Comparison of ENCODE assay signal across 29 cellular contexts in the genomic region with DNA sequence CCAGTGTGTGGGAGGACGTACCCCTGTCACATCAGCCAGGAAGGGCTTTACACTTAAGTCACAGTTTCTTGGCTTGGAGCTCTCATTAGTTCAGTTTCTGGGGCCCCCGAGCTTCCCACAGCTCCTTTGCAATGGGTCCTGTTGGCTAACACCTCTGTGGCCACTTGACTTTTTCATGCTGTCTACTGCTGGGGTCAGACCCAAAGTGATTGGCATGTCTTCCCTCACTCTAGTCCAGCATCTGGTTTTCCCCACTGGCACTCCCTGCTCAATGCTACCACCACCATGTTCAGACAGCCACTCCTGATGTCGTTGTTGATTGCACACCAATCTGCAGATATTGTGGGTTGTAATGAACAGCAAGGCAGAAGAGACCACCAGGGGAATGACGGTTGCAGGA.
"Had no signal": no experiment of that assay in that cellular context is flagged by ENCODE, and none has a peak within 500 bp of the region (broad histone marks: within the 10 kb centered on the region; RNA-seq: fewer than 3 reads in every experiment).

No MANE protein-coding gene starts in this region.

- H3K27ac ChIP-seq: ovary, parathyroid adenoma, right atrium auricular region, right lobe of liver, sigmoid colon, stomach, thoracic aorta, thyroid gland, tibial nerve, upper lobe of right lung, uterus had no signal

- H3K9ac ChIP-seq: parathyroid adenoma had no signal

- H3K4me3 Mint-ChIP-seq: naive B cell; naive thymus-derived CD8-positive, alpha-beta T cell; natural killer cell treated with Interleukin-12 subunit alpha and Interleukin-12 subunit beta and Interleukin-15 and Interleukin-18, amount 100 ng/mL, for 72 hours; nephron progenitor cell; neural crest cell; stimulated activated effector memory CD8-positive, alpha-beta T cell treated with anti-CD3 and anti-CD28 coated beads, Interleukin-12 subunit alpha, Interleukin-12 subunit beta, amount 100 ng/mL, for 72 hours; stimulated activated naive B cell treated with anti-CD40 and anti-IgM and Interleukin-4, amounts not matched to agents 10 μg/mL and 1 μg/mL and 100 μg/mL, for 72 hours; type B pancreatic cell had no signal

- DNase-seq: naive B cell; naive thymus-derived CD8-positive, alpha-beta T cell; nephron progenitor cell; occipital lobe; ovary; posterior cingulate gyrus; retina; right lobe of liver; sigmoid colon; small intestine; stimulated activated CD4-positive, alpha-beta T cell treated with anti-CD3 and anti-CD28 coated beads, Interleukin-15, amount 100 ng/mL, for 24 hours; stimulated activated CD4-positive, alpha-beta T cell treated with anti-CD3 and anti-CD28 coated beads, Interleukin-2, amount 100 ng/mL, for 24 hours; stimulated activated CD4-positive, alpha-beta T cell treated with anti-CD3 and anti-CD28 coated beads, Interleukin-2, amount 100 ng/mL, for 48 hours; stimulated activated CD4-positive, alpha-beta T cell treated with anti-CD3 and anti-CD28 coated beads, Interleukin-4, amount 100 ng/mL, for 24 hours; stimulated activated naive B cell treated with anti-CD40 and anti-IgM and Interleukin-4, amounts not matched to agents 10 μg/mL and 1 μg/mL and 100 μg/mL, for 72 hours; stimulated activated naive CD4-positive, alpha-beta T cell treated with Interleukin-2 at 50 U/mL for 16 hours; stomach; thyroid gland; upper lobe of right lung; uterus had no signal

- H2AFZ ChIP-seq: parathyroid adenoma had no signal

- H3K27ac Mint-ChIP-seq: naive thymus-derived CD8-positive, alpha-beta T cell; natural killer cell treated with Interleukin-12 subunit alpha and Interleukin-12 subunit beta and Interleukin-15 and Interleukin-18, amount 100 ng/mL, for 72 hours; nephron progenitor cell; progenitor cell of endocrine pancreas; stimulated activated effector memory CD8-positive, alpha-beta T cell treated with anti-CD3 and anti-CD28 coated beads, Interleukin-12 subunit alpha, Interleukin-12 subunit beta, amount 100 ng/mL, for 72 hours; stimulated activated naive B cell treated with anti-CD40 and anti-IgM and Interleukin-4, amounts not matched to agents 10 μg/mL and 1 μg/mL and 100 μg/mL, for 72 hours; type B pancreatic cell had no signal

- ATAC-seq: naive thymus-derived CD8-positive, alpha-beta T cell; natural killer cell treated with Interleukin-12 subunit alpha and Interleukin-12 subunit beta and Interleukin-15 and Interleukin-18, amount 100 ng/mL, for 72 hours; stimulated activated effector memory CD8-positive, alpha-beta T cell treated with anti-CD3 and anti-CD28 coated beads, Interleukin-12 subunit alpha, Interleukin-12 subunit beta, amount 100 ng/mL, for 72 hours; stimulated activated naive B cell treated with anti-CD40 and anti-IgM and Interleukin-4, amounts not matched to agents 10 μg/mL and 1 μg/mL and 100 μg/mL, for 72 hours; upper lobe of right lung had no signal

- H3K9me3 ChIP-seq: ovary, right atrium auricular region, right lobe of liver, sigmoid colon, stomach, thoracic aorta, thyroid gland, tibial nerve, upper lobe of right lung, uterus had no signal

- H3K27me3 Mint-ChIP-seq: naive B cell; progenitor cell of endocrine pancreas; stimulated activated naive B cell treated with anti-CD40 and anti-IgM and Interleukin-4, amounts not matched to agents 10 μg/mL and 1 μg/mL and 100 μg/mL, for 72 hours; type B pancreatic cell had no signal

- H3K36me3 Mint-ChIP-seq: naive B cell; naive thymus-derived CD8-positive, alpha-beta T cell; natural killer cell treated with Interleukin-12 subunit alpha and Interleukin-12 subunit beta and Interleukin-15 and Interleukin-18, amount 100 ng/mL, for 72 hours; stimulated activated effector memory CD8-positive, alpha-beta T cell treated with anti-CD3 and anti-CD28 coated beads, Interleukin-12 subunit alpha, Interleukin-12 subunit beta, amount 100 ng/mL, for 72 hours; stimulated activated naive B cell treated with anti-CD40 and anti-IgM and Interleukin-4, amounts not matched to agents 10 μg/mL and 1 μg/mL and 100 μg/mL, for 72 hours had no signal

- H3K4me3 ChIP-seq: ovary, right atrium auricular region, right lobe of liver, sigmoid colon, stomach, thoracic aorta, thyroid gland, tibial nerve, upper lobe of right lung, uterus had no signal

- H3K4me1 ChIP-seq: parathyroid adenoma, right atrium auricular region, sigmoid colon, stomach, thyroid gland, tibial nerve, upper lobe of right lung, uterus had no signal

- H3K27me3 ChIP-seq: ovary, right atrium auricular region, right lobe of liver, sigmoid colon, stomach, thyroid gland, tibial nerve, upper lobe of right lung, uterus had no signal

- H3K79me2 ChIP-seq: parathyroid adenoma had no signal

- H3K36me3 ChIP-seq: ovary, right atrium auricular region, right lobe of liver, sigmoid colon, stomach, thoracic aorta, thyroid gland, tibial nerve, upper lobe of right lung, uterus had no signal

- H3K4me1 Mint-ChIP-seq: nephron progenitor cell; neural crest cell; stimulated activated effector memory CD8-positive, alpha-beta T cell treated with anti-CD3 and anti-CD28 coated beads, Interleukin-12 subunit alpha, Interleukin-12 subunit beta, amount 100 ng/mL, for 72 hours had no signal
